In genomic region chr16:2476345-2476720, GRCh38 we compare ENCODE assay signal across 12 cellular contexts. TPM values are rescaled to one million over a fixed set of nuclear protein-coding genes. Genes with fewer than 3 reads are reported as not detected.
DNase-seq lines count a peak whose midpoint lies in the region; ATAC-seq, FAIRE-seq and TF ChIP-seq lines count a peak whose summit lies in the region.
"Had no signal": no experiment of that assay in that cellular context is flagged by ENCODE, and none has a peak within 500 bp of the region (broad histone marks: within the 10 kb centered on the region; RNA-seq: fewer than 3 reads in every experiment).

No MANE protein-coding gene starts in this region.

- peak overlapping the region in 4 of 8 donors; percentile 4 to 43 (median 22) for H3K27ac Mint-ChIP-seq in CD8-positive, alpha-beta memory T cell
- no peak overlapping the region for H3K27ac Mint-ChIP-seq in activated CD4-positive, alpha-beta memory T cell treated with anti-CD3 and anti-CD28 coated beads for 36 hours

- TF ChIP-seq RAD21 in A549 (conservative IDR thresholded peaks at IDR 0.05 in 1 of 2, IDR thresholded peaks at IDR 0.05 in 1 of 2): no peak

- H3K9me3 ChIP-seq in A549 (no peaks in the 10 kb centered on the region), lower lobe of right lung (no peaks in the 10 kb centered on the region)
- H3K9me3 ChIP-seq in CD8-positive, alpha-beta memory T cell (ENCODE audit: low read length): no peaks in the 10 kb centered on the region

- H3K27ac ChIP-seq in A549: no peak overlapping the region
- H3K27ac ChIP-seq in CD8-positive, alpha-beta memory T cell (ENCODE audit: low read depth, low read length): no peak overlapping the region
- H3K27ac ChIP-seq in lower lobe of right lung: peak overlapping the region; percentile 84

- intact Hi-C loops in activated CD4-positive, alpha-beta memory T cell treated with anti-CD3 and anti-CD28 coated beads for 36 hours (cut with micrococcal nuclease): no loop called here
- intact Hi-C loops in lower lobe of right lung (cut with DNase I): no loop called here

- FAIRE-seq in A549 (lab: Jason Lieb, UNC): no peak
- FAIRE-seq: GM18507 had no signal

- no peak overlapping the region for H3K4me3 ChIP-seq in A549
- H3K4me3 ChIP-seq in CD8-positive, alpha-beta memory T cell (ENCODE audit: low read length): no peak overlapping the region
- peak overlapping the region; percentile 84 for H3K4me3 ChIP-seq in lower lobe of right lung

- CTCF ChIA-PET in A549 (lab: Yijun Ruan, JAX): interaction anchor here (1.5 to 2.6 kb wide), 2 partner anchors 46 to 281 kb away, joined by 3 to 7 read pairs; no protein-coding TSS in a partner anchor
- CTCF ChIA-PET in CD8-positive, alpha-beta memory T cell (lab: Charles Lee): no interaction called here
- CTCF ChIA-PET in activated CD4-positive, alpha-beta memory T cell treated with anti-CD3 and anti-CD28 coated beads for 36 hours (lab: Charles Lee): no interaction called here

- POLR2A ChIA-PET in A549 (lab: Yijun Ruan, JAX): no interaction called here
- POLR2A ChIA-PET in CD8-positive, alpha-beta memory T cell (lab: Charles Lee): no interaction called here
- POLR2A ChIA-PET in activated CD4-positive, alpha-beta memory T cell treated with anti-CD3 and anti-CD28 coated beads for 36 hours (lab: Charles Lee): no interaction called here

- ATAC-seq in A549 (no peak), lower lobe of right lung (no peak), left lobe of liver (no peak)

- H3K9me3 Mint-ChIP-seq in CD8-positive, alpha-beta memory T cell: no peaks in the 10 kb centered on the region
- no peaks in the 10 kb centered on the region for H3K9me3 Mint-ChIP-seq in activated CD4-positive, alpha-beta memory T cell treated with anti-CD3 and anti-CD28 coated beads for 36 hours

- H3K36me3 ChIP-seq in CD8-positive, alpha-beta memory T cell (ENCODE audit: insufficient read depth, low read length): no peaks in the 10 kb centered on the region
- no peaks in the 10 kb centered on the region for H3K36me3 ChIP-seq in lower lobe of right lung

- peaks cover 17% of the 10 kb centered on the region for H3K27me3 ChIP-seq in CD8-positive, alpha-beta memory T cell (ENCODE audit: insufficient read depth, low read length, poor library complexity, severe bottlenecking)
- H3K27me3 ChIP-seq in lower lobe of right lung (ENCODE audit: low read depth): peaks cover 18% of the 10 kb centered on the region

- H3K4me3 Mint-ChIP-seq in CD8-positive, alpha-beta memory T cell: peak overlapping the region; percentile 58 to 84 (median 75)
- H3K4me3 Mint-ChIP-seq in activated CD4-positive, alpha-beta memory T cell treated with anti-CD3 and anti-CD28 coated beads for 36 hours: peak overlapping the region; percentile 57

- WGBS in A549 (ENCODE audit: missing lambda C conversion rate): 95% methylated on average over 9 of the region's 9 CpGs

- TF ChIP-seq CTCF in A549 (IDR thresholded peaks at IDR 0.05): no peak
- TF ChIP-seq CTCF in lower lobe of right lung (IDR thresholded peaks at IDR 0.05): no peak
- no peak for TF ChIP-seq CTCF in GM13976 (IDR thresholded peaks at IDR 0.05; ENCODE audit: borderline replicate concordance, control extremely low read depth, extremely low read depth, insufficient read depth, missing control alignments)

- H3K4me2 ChIP-seq in A549: peak overlapping the region; percentile 100; the same call in 2 of the 3 replicates

- peaks cover 0 to 2% (median 0%) of the 10 kb centered on the region in 3 donors for H3K36me3 Mint-ChIP-seq in CD8-positive, alpha-beta memory T cell
- H3K36me3 Mint-ChIP-seq in activated CD4-positive, alpha-beta memory T cell treated with anti-CD3 and anti-CD28 coated beads for 36 hours: no peaks in the 10 kb centered on the region

- H3K4me1 ChIP-seq in A549 (peaks cover 19% of the 10 kb centered on the region), lower lobe of right lung (peaks cover 32% of the 10 kb centered on the region)
- H3K4me1 ChIP-seq in CD8-positive, alpha-beta memory T cell (ENCODE audit: insufficient read depth, low read length): peaks cover 14% of the 10 kb centered on the region

- in situ Hi-C loops in GM13976 (cut with MboI; ENCODE audit: low sequenced_read_pairs, unreplicated experiment): loop anchor here (25.0 kb wide), 1 partner anchor 464 kb away; the partner anchor contains the start of genes NPW and ZNF598

- H3K27me3 Mint-ChIP-seq in CD8-positive, alpha-beta memory T cell: peaks cover 6 to 7% of the 10 kb centered on the region in 2 donors
- H3K27me3 Mint-ChIP-seq in activated CD4-positive, alpha-beta memory T cell treated with anti-CD3 and anti-CD28 coated beads for 36 hours: peaks cover 12% of the 10 kb centered on the region

- H3K4me1 Mint-ChIP-seq in CD8-positive, alpha-beta memory T cell: peaks cover 20 to 22% (median 22%) of the 10 kb centered on the region in 3 donors
- H3K4me1 Mint-ChIP-seq in activated CD4-positive, alpha-beta memory T cell treated with anti-CD3 and anti-CD28 coated beads for 36 hours (ENCODE audit: low read depth): peaks cover 15% of the 10 kb centered on the region

- no peak for TF ChIP-seq EP300 in A549 (IDR thresholded peaks at IDR 0.05)

- DNase-seq in A549 (ENCODE audit: low read depth in 1 of 2, low spot score in 1 of 2) (no peak), lower lobe of right lung (no peak), NCI-H1694 (lab: John Stamatoyannopoulos, UW) (no peak), GM13976 (ENCODE audit: low spot score) (no peak), left lobe of liver (ENCODE audit: low spot score) (no peak)
- no peak for DNase-seq in CD8-positive, alpha-beta memory T cell
- DNase-seq in activated CD4-positive, alpha-beta memory T cell treated with anti-CD3 and anti-CD28 coated beads for 36 hours: no peak
- no peak for DNase-seq in stimulated activated CD4-positive, alpha-beta T cell treated with anti-CD3 and anti-CD28 coated beads, Interleukin-1b, Interleukin-23, amount 100 ng/mL, for 48 hours
- DNase-seq: DMS153; effector CD4-positive, alpha-beta T cell had no signal

- TF ChIP-seq POLR2A in A549 (IDR thresholded peaks at IDR 0.05; ENCODE audit: low read length): no peak

TF ChIP-seq in A549, 52 proteins besides CTCF, POLR2A, EP300 and RAD21 (continues in another document):
- no peak for TF ChIP-seq EHMT2 (IDR thresholded peaks at IDR 0.05; ENCODE audit: low read depth)

RNA-seq across cellular contexts. Expression of gene TBC1D24, which starts 1.4 kb away (rescaled TPM):
- 4.0 and 4.2 TPM in 2 replicates for polyA plus RNA-seq in A549 (2011; rRNA removed)
- polyA plus RNA-seq in A549 (2012; cell fraction: cytosol; rRNA removed): 6.2 and 8.4 TPM in 2 replicates
- 19.7 and 29.5 TPM in 2 replicates for polyA plus RNA-seq in A549 (2012; cell fraction: nucleus; rRNA removed)
- 5.9 to 7.3 TPM (median 6.3 TPM) in 3 replicates for polyA plus RNA-seq in A549 (2017; fragmentation: RNase III; extraction: RNeasy Plus Mini Kit Qiagen cat#74134 plus additional on column Dnase treatment)
- polyA minus RNA-seq in A549 (2011; rRNA and poly(A)+ RNA removed): 5.1 and 7.7 TPM in 2 replicates
- 10 to 100 TPM; 28.3 to 32.7 TPM for total RNA-seq in CD8-positive, alpha-beta memory T cell
- polyA plus RNA-seq in CD8-positive, alpha-beta memory T cell: 3.5 TPM
- 10 to 100 TPM; 12.2 to 12.4 TPM for total RNA-seq in activated CD4-positive, alpha-beta memory T cell treated with anti-CD3 and anti-CD28 coated beads for 36 hours
- 40.2 TPM for total RNA-seq in lower lobe of right lung
- 32.5 TPM for total RNA-seq in left lobe of liver

RNA-seq across cellular contexts. Expression of gene NTN3, which starts 5.2 kb away (rescaled TPM):
- polyA plus RNA-seq in A549 (2011; rRNA removed) (not detected in 2 replicates), A549 (2017; fragmentation: RNase III; extraction: RNeasy Plus Mini Kit Qiagen cat#74134 plus additional on column Dnase treatment) (0.04 TPM in 1 of 3 replicates, not detected in the others)
- polyA plus RNA-seq in A549 (2012; cell fraction: cytosol; rRNA removed): 0.01 TPM in 1 of 2 replicates, not detected in the other
- polyA plus RNA-seq in A549 (2012; cell fraction: nucleus; rRNA removed): 0.04 and 0.19 TPM in 2 replicates
- not detected in 2 replicates for polyA minus RNA-seq in A549 (2011; rRNA and poly(A)+ RNA removed)
- total RNA-seq in CD8-positive, alpha-beta memory T cell: not detected
- polyA plus RNA-seq in CD8-positive, alpha-beta memory T cell: not detected
- total RNA-seq in activated CD4-positive, alpha-beta memory T cell treated with anti-CD3 and anti-CD28 coated beads for 36 hours: not detected
- total RNA-seq in lower lobe of right lung (0.24 TPM), left lobe of liver (3.6 TPM)
- total RNA-seq: myocyte had no signal

RNA-seq across cellular contexts. Expression of gene TEDC2, which starts 16.4 kb away (rescaled TPM):
- polyA plus RNA-seq in A549 (2011; rRNA removed) (9.5 and 9.6 TPM in 2 replicates), A549 (2017; fragmentation: RNase III; extraction: RNeasy Plus Mini Kit Qiagen cat#74134 plus additional on column Dnase treatment) (20.7 to 22.6 TPM (median 22.2 TPM) in 3 replicates)
- 34.1 and 41.0 TPM in 2 replicates for polyA plus RNA-seq in A549 (2012; cell fraction: cytosol; rRNA removed)
- 96.6 and 133 TPM in 2 replicates for polyA plus RNA-seq in A549 (2012; cell fraction: nucleus; rRNA removed)
- 12.1 and 12.2 TPM in 2 replicates for polyA minus RNA-seq in A549 (2011; rRNA and poly(A)+ RNA removed)
- 10 to 100 TPM; 32.1 to 34.2 TPM for total RNA-seq in CD8-positive, alpha-beta memory T cell
- polyA plus RNA-seq in CD8-positive, alpha-beta memory T cell: 0.56 TPM
- 10 to 100 TPM; 23.9 to 24.3 TPM for total RNA-seq in activated CD4-positive, alpha-beta memory T cell treated with anti-CD3 and anti-CD28 coated beads for 36 hours
- total RNA-seq in lower lobe of right lung (0.68 TPM), left lobe of liver (0.63 TPM)

RNA-seq across cellular contexts. Expression of gene ATP6V0C, which starts 37.4 kb away (rescaled TPM):
- polyA plus RNA-seq in A549 (2011; rRNA removed) (9.4 and 14.7 TPM in 2 replicates), A549 (2017; fragmentation: RNase III; extraction: RNeasy Plus Mini Kit Qiagen cat#74134 plus additional on column Dnase treatment) (152 to 153 TPM (median 153 TPM) in 3 replicates)
- polyA plus RNA-seq in A549 (2012; cell fraction: cytosol; rRNA removed): 93.2 and 106 TPM in 2 replicates
- 111 and 115 TPM in 2 replicates for polyA plus RNA-seq in A549 (2012; cell fraction: nucleus; rRNA removed)
- 15.8 and 32.8 TPM in 2 replicates for polyA minus RNA-seq in A549 (2011; rRNA and poly(A)+ RNA removed)
- total RNA-seq in CD8-positive, alpha-beta memory T cell: 100 to 1,000 TPM; 154 to 157 TPM
- 101 TPM for polyA plus RNA-seq in CD8-positive, alpha-beta memory T cell
- total RNA-seq in activated CD4-positive, alpha-beta memory T cell treated with anti-CD3 and anti-CD28 coated beads for 36 hours: 100 to 1,000 TPM; 111 to 115 TPM
- total RNA-seq in lower lobe of right lung (313 TPM), left lobe of liver (87.0 TPM)

RNA-seq across cellular contexts. Expression of gene AMDHD2, which starts 43.8 kb away (rescaled TPM):
- polyA plus RNA-seq in A549 (2011; rRNA removed): 5.2 and 6.6 TPM in 2 replicates
- polyA plus RNA-seq in A549 (2012; cell fraction: cytosol; rRNA removed): 22.2 and 28.7 TPM in 2 replicates
- 173 and 198 TPM in 2 replicates for polyA plus RNA-seq in A549 (2012; cell fraction: nucleus; rRNA removed)
- polyA plus RNA-seq in A549 (2017; fragmentation: RNase III; extraction: RNeasy Plus Mini Kit Qiagen cat#74134 plus additional on column Dnase treatment): 21.7 to 28.8 TPM (median 27.7 TPM) in 3 replicates
- 6.9 and 9.6 TPM in 2 replicates for polyA minus RNA-seq in A549 (2011; rRNA and poly(A)+ RNA removed)
- total RNA-seq in CD8-positive, alpha-beta memory T cell: 10 to 100 TPM; 34.1 to 35.5 TPM
- polyA plus RNA-seq in CD8-positive, alpha-beta memory T cell: 21.2 TPM
- total RNA-seq in activated CD4-positive, alpha-beta memory T cell treated with anti-CD3 and anti-CD28 coated beads for 36 hours: 10 to 100 TPM; 28.3 to 30.5 TPM
- 53.4 TPM for total RNA-seq in lower lobe of right lung
- total RNA-seq in left lobe of liver: 22.2 TPM

Comparison
In these comparisons a context has a peak if more than half of its experiments do, and no peak if none do; other contexts are left out.
1. RNA of gene TEDC2, which starts 16.4 kb away (total RNA-seq): 32.1 to 34.2 TPM in CD8-positive, alpha-beta memory T cell and 23.9 to 24.3 TPM in activated CD4-positive, alpha-beta memory T cell treated with anti-CD3 and anti-CD28 coated beads for 36 hours; 0.68 TPM in lower lobe of right lung (single experiment) and 0.63 TPM in left lobe of liver (single experiment); every median in the first group is over 10 times any median in the second.